In genomic region chr14:104641753-104642539, GRCh38 we compare ENCODE assay signal across 19 cellular contexts. TPM values are rescaled to one million over a fixed set of nuclear protein-coding genes. Genes with fewer than 3 reads are reported as not detected.
DNase-seq lines count a peak whose midpoint lies in the region; ATAC-seq and TF ChIP-seq lines count a peak whose summit lies in the region.
"Had no signal": no experiment of that assay in that cellular context is flagged by ENCODE, and none has a peak within 500 bp of the region (broad histone marks: within the 10 kb centered on the region; RNA-seq: fewer than 3 reads in every experiment).

No MANE protein-coding gene starts in this region.

- H3K27me3 ChIP-seq in IMR-90 (ENCODE audit: control insufficient read depth, insufficient read depth, low read length) (peaks cover 28% of the 10 kb centered on the region), osteoblast (ENCODE audit: insufficient read depth, low read length) (peaks cover 4% of the 10 kb centered on the region)
- H3K27me3 ChIP-seq: MG63 had no signal

- no peak overlapping the region for H3K27ac Mint-ChIP-seq in activated CD8-positive, alpha-beta memory T cell treated with anti-CD3 and anti-CD28 coated beads, Interleukin-2, amount 10 ng/mL, durations not matched to agents 7 days and 5 days
- H3K27ac Mint-ChIP-seq in dendritic cell treated with granulocyte-macrophage colony-stimulating factor and Interleukin-4, amounts not matched to agents 40 ng/mL and 50 ng/mL, for 4 days = peak overlapping the region; percentile 63
- no peak overlapping the region for H3K27ac Mint-ChIP-seq in endothelial cell (ENCODE audit: unreplicated experiment)

- H3K9me1 ChIP-seq in IMR-90 (ENCODE audit: insufficient read depth, low read length) = no peaks in the 10 kb centered on the region

- BruUV-seq in IMR-90 (replicated peaks; lab: Mats Ljungman, UMichigan) = no TSS peak

- H2BK20ac ChIP-seq in IMR-90 (ENCODE audit: low read depth, low read length) = no peak overlapping the region

- POLR2A ChIA-PET in IMR-90 (lab: Charles Lee; ENCODE audit: unreplicated experiment) = no interaction called here

- H3K27ac ChIP-seq in IMR-90 (ENCODE audit: insufficient read depth, low read length) = no peak overlapping the region
- H3K27ac ChIP-seq in osteoblast (ENCODE audit: low read depth, low read length) = no peak overlapping the region
- H3K27ac ChIP-seq: HL-60, KMS-11, RWPE1, SJSA1 had no signal

- H3K27me3 Mint-ChIP-seq in activated CD8-positive, alpha-beta memory T cell treated with anti-CD3 and anti-CD28 coated beads, Interleukin-2, amount 10 ng/mL, durations not matched to agents 7 days and 5 days = peaks cover 12% of the 10 kb centered on the region
- H3K27me3 Mint-ChIP-seq in dendritic cell treated with granulocyte-macrophage colony-stimulating factor and Interleukin-4, amounts not matched to agents 40 ng/mL and 50 ng/mL, for 4 days = peaks cover 34% of the 10 kb centered on the region
- H3K27me3 Mint-ChIP-seq in endothelial cell (ENCODE audit: unreplicated experiment) = peaks cover 22% of the 10 kb centered on the region

- no peak overlapping the region for H2BK5ac ChIP-seq in IMR-90 (ENCODE audit: low read depth, low read length, poor library complexity, severe bottlenecking)

- H3K4me3 ChIP-seq in IMR-90 (ENCODE audit: insufficient read depth, low read depth, low read length) (no peak overlapping the region), osteoblast (ENCODE audit: insufficient read depth, low read length) (no peak overlapping the region)
- H3K4me3 ChIP-seq: MG63, SJSA1 had no signal

- H2AFZ ChIP-seq in IMR-90 (replicated peaks; ENCODE audit: low read length, poor library complexity) = no peak overlapping the region
- no peak overlapping the region for H2AFZ ChIP-seq in osteoblast (ENCODE audit: low read length)

- 59% methylated on average over 6 of the region's 23 CpGs; no CpG with 5 or more reads in 1 of the 2 experiments for WGBS in IMR-90 (ENCODE audit: extremely low coverage in 2 of 2, insufficient read length in 1 of 2), 2 experiments

- H3K14ac ChIP-seq in IMR-90 (replicated peaks; ENCODE audit: low read depth, low read length) = no peak overlapping the region

- no peak for TF ChIP-seq RAD21 in IMR-90 (IDR thresholded peaks at IDR 0.05; ENCODE audit: low read length)

- no peaks in the 10 kb centered on the region for H3K36me3 Mint-ChIP-seq in activated CD8-positive, alpha-beta memory T cell treated with anti-CD3 and anti-CD28 coated beads, Interleukin-2, amount 10 ng/mL, durations not matched to agents 7 days and 5 days
- H3K36me3 Mint-ChIP-seq in dendritic cell treated with granulocyte-macrophage colony-stimulating factor and Interleukin-4, amounts not matched to agents 40 ng/mL and 50 ng/mL, for 4 days (ENCODE audit: low read depth) = no peaks in the 10 kb centered on the region
- peaks cover 7% of the 10 kb centered on the region for H3K36me3 Mint-ChIP-seq in endothelial cell (ENCODE audit: low read depth, unreplicated experiment)
- H3K36me3 Mint-ChIP-seq: CD4-positive, alpha-beta memory T cell had no signal

- no peak overlapping the region for H2AK5ac ChIP-seq in IMR-90 (ENCODE audit: low read depth, low read length)

- CTCF ChIA-PET in activated CD8-positive, alpha-beta memory T cell treated with anti-CD3 and anti-CD28 coated beads, Interleukin-2, amount 10 ng/mL, durations not matched to agents 7 days and 5 days (lab: Charles Lee) = interaction anchor here (1.0 to 1.2 kb wide), 3 partner anchors 67 to 564 kb away, joined by 3 read pairs; no protein-coding TSS in a partner anchor
- CTCF ChIA-PET in IMR-90 (lab: Yijun Ruan, JAX) = no interaction called here

- H4K5ac ChIP-seq in IMR-90 (ENCODE audit: low read depth, low read length) = no peak overlapping the region

- in situ Hi-C loops in IMR-90 (cut with MboI; ENCODE audit: low sequenced_read_pairs) = loop anchor here (10.0 to 25.0 kb wide), 2 partner anchors 507 to 555 kb away; partner anchors contain the start of genes ASPG and KIF26A

- no peak overlapping the region for H3K56ac ChIP-seq in IMR-90 (ENCODE audit: extremely low read depth, insufficient read depth, low read length)

- no peak for TF ChIP-seq CTCF in IMR-90 (conservative IDR thresholded peaks at IDR 0.05; ENCODE audit: low read depth, low read length)
- TF ChIP-seq CTCF in osteoblast (IDR thresholded peaks at IDR 0.05; ENCODE audit: extremely low read depth, low read depth, low read length) = no peak
- TF ChIP-seq CTCF in endothelial cell (IDR thresholded peaks at IDR 0.05; ENCODE audit: unreplicated experiment) = no peak

- H3K9me3 ChIP-seq in IMR-90 (ENCODE audit: control insufficient read depth, insufficient read depth, low read length) (peaks cover 7% of the 10 kb centered on the region), osteoblast (ENCODE audit: low read depth, low read length) (peaks cover 3% of the 10 kb centered on the region)
- H3K9me3 ChIP-seq: MG63 had no signal

- no peaks in the 10 kb centered on the region for H4K20me1 ChIP-seq in IMR-90 (ENCODE audit: insufficient read depth, low read length)
- H4K20me1 ChIP-seq in osteoblast (ENCODE audit: insufficient read depth, low read length) = no peaks in the 10 kb centered on the region

- H3K4me3 Mint-ChIP-seq in activated CD8-positive, alpha-beta memory T cell treated with anti-CD3 and anti-CD28 coated beads, Interleukin-2, amount 10 ng/mL, durations not matched to agents 7 days and 5 days = no peak overlapping the region
- H3K4me3 Mint-ChIP-seq in dendritic cell treated with granulocyte-macrophage colony-stimulating factor and Interleukin-4, amounts not matched to agents 40 ng/mL and 50 ng/mL, for 4 days = no peak overlapping the region
- H3K4me3 Mint-ChIP-seq in endothelial cell (ENCODE audit: unreplicated experiment) = no peak overlapping the region

- H4K8ac ChIP-seq in IMR-90 (ENCODE audit: low read depth in 2 of 2, low read length in 2 of 2) = no peak overlapping the region

- intact Hi-C loops in IMR-90 (cut with micrococcal nuclease) = no loop called here
- intact Hi-C loops in dendritic cell treated with granulocyte-macrophage colony-stimulating factor and Interleukin-4, amounts not matched to agents 40 ng/mL and 50 ng/mL, for 4 days (cut with micrococcal nuclease) = loop anchor here (2.0 kb wide), 1 partner anchor 563 kb away; no protein-coding TSS in a partner anchor

- DNase-seq in activated CD8-positive, alpha-beta memory T cell treated with anti-CD3 and anti-CD28 coated beads, Interleukin-2, amount 10 ng/mL, durations not matched to agents 7 days and 5 days = no peak
- DNase-seq in activated CD8-positive, alpha-beta memory T cell treated with anti-CD3 and anti-CD28 coated beads, Interleukin-2, amount 50 U/mL, for 48 hours = no peak
- DNase-seq in IMR-90 (no peak), osteoblast (ENCODE audit: insufficient read length, low spot score, missing footprints) (peak; percentile 65), endothelial cell (ENCODE audit: low spot score) (no peak), T1000 (lab: John Stamatoyannopoulos, UW) (no peak)
- DNase-seq: CD4-positive, alpha-beta memory T cell; DMS79; MG63; NCI-H1417; NCI-H226; NCI-H526 treated with DMSO at 0.1 percent for 48 hours; NK-92 treated with Interleukin-12 subunit alpha and Interleukin-12 subunit beta, amount 100 ng/mL, for 24 hours had no signal

- H3K4me1 ChIP-seq in IMR-90 (ENCODE audit: control insufficient read depth, insufficient read depth, low read length) (no peaks in the 10 kb centered on the region), osteoblast (ENCODE audit: insufficient read depth, low read length) (no peaks in the 10 kb centered on the region)

- dilution Hi-C loops in IMR-90 (cut with HindIII; ENCODE audit: low sequenced_read_pairs, unreplicated experiment) = no loop called here

- peaks cover 11% of the 10 kb centered on the region for H3K4me1 Mint-ChIP-seq in activated CD8-positive, alpha-beta memory T cell treated with anti-CD3 and anti-CD28 coated beads, Interleukin-2, amount 10 ng/mL, durations not matched to agents 7 days and 5 days
- peaks cover 52% of the 10 kb centered on the region for H3K4me1 Mint-ChIP-seq in dendritic cell treated with granulocyte-macrophage colony-stimulating factor and Interleukin-4, amounts not matched to agents 40 ng/mL and 50 ng/mL, for 4 days (ENCODE audit: low read depth)
- peaks cover 9% of the 10 kb centered on the region for H3K4me1 Mint-ChIP-seq in endothelial cell (ENCODE audit: unreplicated experiment)
- H3K4me1 Mint-ChIP-seq: CD4-positive, alpha-beta memory T cell had no signal

- H3K4ac ChIP-seq in IMR-90 (ENCODE audit: low read depth, low read length) = no peak overlapping the region

- H3K79me2 ChIP-seq in osteoblast (ENCODE audit: insufficient read depth, low read length) = no peaks in the 10 kb centered on the region

- H4K91ac ChIP-seq in IMR-90 (ENCODE audit: insufficient read depth, low read depth, low read length) = no peak overlapping the region

- H3K79me1 ChIP-seq in IMR-90 (ENCODE audit: low read depth in 1 of 2, low read length in 2 of 2) = no peaks in the 10 kb centered on the region

- H3K36me3 ChIP-seq in IMR-90 (ENCODE audit: control insufficient read depth, insufficient read depth, low read length) (no peaks in the 10 kb centered on the region), osteoblast (ENCODE audit: insufficient read depth, low read length) (no peaks in the 10 kb centered on the region)
- H3K36me3 ChIP-seq: MG63, SJSA1 had no signal

- no peak overlapping the region for H2BK120ac ChIP-seq in IMR-90 (ENCODE audit: low read depth, low read length)

- ATAC-seq in activated CD8-positive, alpha-beta memory T cell treated with anti-CD3 and anti-CD28 coated beads, Interleukin-2, amount 10 ng/mL, durations not matched to agents 7 days and 5 days = peak; percentile 49
- no peak for ATAC-seq in IMR-90 (ENCODE audit: low read depth)
- no peak for ATAC-seq in HG02884 (IDR thresholded peaks at IDR 0.05; ENCODE audit: unreplicated experiment)

- H2BK15ac ChIP-seq in IMR-90 (ENCODE audit: low read depth, low read length) = no peak overlapping the region

- no peak overlapping the region for H3K23ac ChIP-seq in IMR-90 (ENCODE audit: low read depth, low read length)

- no peak overlapping the region for H3K4me2 ChIP-seq in IMR-90 (ENCODE audit: low read depth, low read length)
- H3K4me2 ChIP-seq in osteoblast (ENCODE audit: insufficient read depth, low read length) = no peak overlapping the region
- H3K4me2 ChIP-seq: KMS-11 had no signal

- H3K18ac ChIP-seq in IMR-90 (ENCODE audit: low read depth, low read length) = no peak overlapping the region

- no peak for TF ChIP-seq POLR2A in IMR-90 (IDR thresholded peaks at IDR 0.05; ENCODE audit: low read depth, low read length)

- H3K9me3 Mint-ChIP-seq in activated CD8-positive, alpha-beta memory T cell treated with anti-CD3 and anti-CD28 coated beads, Interleukin-2, amount 10 ng/mL, durations not matched to agents 7 days and 5 days (ENCODE audit: low read depth) = peaks cover 5% of the 10 kb centered on the region
- H3K9me3 Mint-ChIP-seq in dendritic cell treated with granulocyte-macrophage colony-stimulating factor and Interleukin-4, amounts not matched to agents 40 ng/mL and 50 ng/mL, for 4 days = no peaks in the 10 kb centered on the region
- H3K9me3 Mint-ChIP-seq in endothelial cell (ENCODE audit: unreplicated experiment) = peaks cover 7% of the 10 kb centered on the region

- peak overlapping the region; percentile 42 for H2AK9ac ChIP-seq in IMR-90 (replicated peaks; ENCODE audit: low read depth, low read length, poor library complexity)

- H3K9ac ChIP-seq in IMR-90 (ENCODE audit: low read depth, low read length) = no peak overlapping the region
- H3K9ac ChIP-seq: KMS-11 had no signal

RNA-seq across cellular contexts. Expression of gene TMEM179, which starts 37.4 kb away (rescaled TPM):
- total RNA-seq in activated CD8-positive, alpha-beta memory T cell treated with anti-CD3 and anti-CD28 coated beads, Interleukin-2, amount 10 ng/mL, durations not matched to agents 7 days and 5 days = not detected
- not detected in 2 replicates for total RNA-seq in IMR-90 (2012; rRNA removed)
- polyA plus RNA-seq in IMR-90 (2012; rRNA removed) = not detected in 2 replicates
- 0.12 TPM in 1 of 2 replicates, not detected in the other for polyA plus RNA-seq in IMR-90 (2012; cell fraction: cytosol; rRNA removed)
- 0.04 and 0.05 TPM in 2 replicates for polyA plus RNA-seq in IMR-90 (2012; cell fraction: nucleus; rRNA removed; ENCODE audit: low replicate concordance)
- total RNA-seq in osteoblast = not detected in 2 replicates
- 0.54 TPM for total RNA-seq in endothelial cell (ENCODE audit: unreplicated experiment)
- total RNA-seq: CD4-positive, alpha-beta memory T cell; SJSA1 had no signal
- polyA plus RNA-seq: CD4-positive, alpha-beta memory T cell had no signal

RNA-seq across cellular contexts. Expression of gene INF2, which starts 47.5 kb away (rescaled TPM):
- total RNA-seq in activated CD8-positive, alpha-beta memory T cell treated with anti-CD3 and anti-CD28 coated beads, Interleukin-2, amount 10 ng/mL, durations not matched to agents 7 days and 5 days = 10 to 100 TPM; 59.9 to 63.6 TPM
- total RNA-seq in IMR-90 (2012; rRNA removed) (16.8 and 20.0 TPM in 2 replicates), osteoblast (46.6 and 49.2 TPM in 2 replicates), endothelial cell (ENCODE audit: unreplicated experiment) (97.2 TPM)
- polyA plus RNA-seq in IMR-90 (2012; rRNA removed) = 62.1 and 76.2 TPM in 2 replicates
- polyA plus RNA-seq in IMR-90 (2012; cell fraction: cytosol; rRNA removed) = 39.3 and 68.1 TPM in 2 replicates
- 179 and 366 TPM in 2 replicates for polyA plus RNA-seq in IMR-90 (2012; cell fraction: nucleus; rRNA removed; ENCODE audit: low replicate concordance)
